In genomic region chr3:16004812-16005211, GRCh38 we compare ENCODE assay signal across 34 cellular contexts.
"Had no signal": no experiment of that assay in that cellular context is flagged by ENCODE, and none has a peak within 500 bp of the region (broad histone marks: within the 10 kb centered on the region; RNA-seq: fewer than 3 reads in every experiment).

No MANE protein-coding gene starts in this region.

- H3K27ac ChIP-seq: KMS-11 had no signal

- H3K27me3 ChIP-seq: MG63 had no signal

- H3K9me3 ChIP-seq: MG63 had no signal

- DNase-seq: Karpas-422, Kasumi-1, KG1, MG63, MM.1S, MV-4-11, NCI-H1048, NCI-H1092, NCI-H1092 treated with DMSO at 0.1 percent for 48 hours, NCI-H1105, NCI-H1105 treated with DMSO at 0.1 percent for 48 hours, NCI-H1417, NCI-H1417 treated with DMSO at 0.1 percent for 48 hours, NCI-H1436, NCI-H1436 treated with DMSO at 0.1 percent for 48 hours, NCI-H146, NCI-H1694, NCI-H1694 treated with DMSO at 0.1 percent for 48 hours, NCI-H187, NCI-H187 treated with DMSO at 0.1 percent for 48 hours, NCI-H1930, NCI-H2029, NCI-H2029 treated with DMSO at 0.1 percent for 48 hours, NCI-H2081, NCI-H2081 treated with DMSO at 0.1 percent for 48 hours, NCI-H2107, NCI-H2171, NCI-H2171 treated with DMSO at 0.1 percent for 48 hours, NCI-H2227 treated with DMSO at 0.1 percent for 48 hours, NCI-H226, NCI-H345, NCI-H446, NCI-H446 treated with DMSO at 0.1 percent for 48 hours had no signal

- H3K36me3 ChIP-seq: MG63 had no signal

- H3K4me3 ChIP-seq: MG63 had no signal
